Comparison of ENCODE assay signal across 8 cellular contexts in the genomic region with DNA sequence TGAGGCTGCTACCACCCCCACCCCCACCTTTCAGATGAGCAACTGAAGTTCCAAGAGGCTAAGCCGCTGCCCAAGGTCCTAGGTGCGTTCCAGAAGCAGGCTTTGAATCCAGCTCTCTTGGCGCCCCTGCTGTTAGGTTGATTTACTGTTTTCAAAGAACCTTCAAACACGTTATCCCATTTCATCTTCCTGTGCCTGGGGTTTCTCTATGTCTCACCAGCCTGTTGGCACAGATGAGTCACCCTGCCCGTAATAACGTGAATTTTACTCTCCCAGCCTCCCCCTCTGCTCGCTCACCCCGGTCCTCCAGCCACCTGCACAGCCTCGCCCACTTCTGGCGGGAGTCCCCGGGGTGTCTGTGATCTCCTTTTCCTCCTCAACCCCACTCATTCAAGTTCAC. TPM values are rescaled to one million over a fixed set of nuclear protein-coding genes. Genes with fewer than 3 reads are reported as not detected.
A peak's percentile ranks its signal among the peaks of the same experiment; 100 is the strongest.
DNase-seq lines count a peak whose midpoint lies in the region; ATAC-seq and TF ChIP-seq lines count a peak whose summit lies in the region.

No MANE protein-coding gene starts in this region.

- no peaks in the 10 kb centered on the region for H3K36me3 ChIP-seq in OCI-LY7 (ENCODE audit: insufficient read depth, low read length)

- no peak for TF ChIP-seq CTCF in OCI-LY7 (conservative IDR thresholded peaks at IDR 0.05; ENCODE audit: low read length)

- no peaks in the 10 kb centered on the region for H3K9me3 ChIP-seq in OCI-LY7 (ENCODE audit: low read length)

- H4K20me1 ChIP-seq in OCI-LY7 (ENCODE audit: insufficient read depth, low read length): no peaks in the 10 kb centered on the region

- H3K9me3 Mint-ChIP-seq in activated T-cell treated with anti-CD3 and anti-CD28 coated beads, Interleukin-2, amount 50 U/mL, for 72 hours: no peaks in the 10 kb centered on the region

- H3K9me2 ChIP-seq in OCI-LY7 (ENCODE audit: insufficient read depth, low read length): no peaks in the 10 kb centered on the region

- no peaks in the 10 kb centered on the region for H3K79me2 ChIP-seq in OCI-LY7 (ENCODE audit: insufficient read depth, low read depth, low read length)

- H3K27ac Mint-ChIP-seq in activated T-cell treated with anti-CD3 and anti-CD28 coated beads, Interleukin-2, amount 50 U/mL, for 72 hours: no peak overlapping the region

- no peaks in the 10 kb centered on the region for H3K36me3 Mint-ChIP-seq in activated T-cell treated with anti-CD3 and anti-CD28 coated beads, Interleukin-2, amount 50 U/mL, for 72 hours (ENCODE audit: insufficient read depth in 2 of 2)

- H3K4me1 ChIP-seq in OCI-LY7 (ENCODE audit: insufficient read depth, low read length, poor library complexity, severe bottlenecking): no peaks in the 10 kb centered on the region

- DNase-seq in Daoy (ENCODE audit: low read depth) (peak; percentile 87), OCI-LY7 (ENCODE audit: low spot score) (no peak), NCI-H748 treated with DMSO at 0.1 percent for 48 hours (lab: John Stamatoyannopoulos, UW) (no peak), foreskin melanocyte (no peak)
- DNase-seq in activated T-cell treated with anti-CD3 and anti-CD28 coated beads, Interleukin-2, amount 50 U/mL, for 72 hours: peak; percentile 79 to 84
- DNase-seq in stimulated activated CD4-positive, alpha-beta T cell treated with anti-CD3 and anti-CD28 coated beads, Interleukin-15, amount 100 ng/mL, for 24 hours: peak; percentile 83

- CTCF ChIA-PET in OCI-LY7 (lab: Charles Lee; ENCODE audit: unreplicated experiment): no interaction called here

- H3K4me3 ChIP-seq in OCI-LY7 (ENCODE audit: low read depth, low read length, poor library complexity, severe bottlenecking): no peak overlapping the region

- peaks cover 17% of the 10 kb centered on the region for H3K4me1 Mint-ChIP-seq in activated T-cell treated with anti-CD3 and anti-CD28 coated beads, Interleukin-2, amount 50 U/mL, for 72 hours (ENCODE audit: low read depth)

- POLR2A ChIA-PET in OCI-LY7 (lab: Charles Lee): interaction anchor here (2.1 kb wide), 1 partner anchor 14 kb away, joined by 7 read pairs; a partner anchor contains a TSS

- no peaks in the 10 kb centered on the region for H3K27me3 Mint-ChIP-seq in activated T-cell treated with anti-CD3 and anti-CD28 coated beads, Interleukin-2, amount 50 U/mL, for 72 hours (ENCODE audit: low read depth)

- BruUV-seq in OCI-LY7 (replicated peaks; lab: Mats Ljungman, UMichigan): no TSS peak

- 0 out of 2 replicates have a peak overlapping the region, but pooled peaks have one; percentile 8 for H2AFZ ChIP-seq in OCI-LY7 (ENCODE audit: low read length)

- no peak overlapping the region for H3K27ac ChIP-seq in OCI-LY7 (ENCODE audit: low read depth, low read length, poor library complexity, severe bottlenecking)

- ATAC-seq in activated T-cell treated with anti-CD3 and anti-CD28 coated beads, Interleukin-2, amount 50 U/mL, for 72 hours (replicated peaks in 1 of 2): peak; percentile 99
- ATAC-seq in GM21619 (IDR thresholded peaks at IDR 0.05; ENCODE audit: unreplicated experiment) (no peak), GM18858 (IDR thresholded peaks at IDR 0.05; ENCODE audit: unreplicated experiment) (no peak)

- H3K4me2 ChIP-seq in OCI-LY7 (ENCODE audit: low read length): no peak overlapping the region

- H3K4me3 Mint-ChIP-seq in activated T-cell treated with anti-CD3 and anti-CD28 coated beads, Interleukin-2, amount 50 U/mL, for 72 hours: peak overlapping the region; percentile 33 to 53

- intact Hi-C loops in OCI-LY7 (cut with micrococcal nuclease; ENCODE audit: unreplicated experiment): no loop called here

RNA-seq across cellular contexts. Expression of a gene that starts 13.1 kb away (rescaled TPM):
- 20.3 and 22.2 TPM in 2 replicates for total RNA-seq in Daoy (2014; rRNA removed; shearing (Covaris generic))
- total RNA-seq in OCI-LY7 (2014; rRNA removed; shearing (Covaris generic)): 33.2 and 40.7 TPM in 2 replicates
- 30.7 and 41.4 TPM in 2 replicates for total RNA-seq in OCI-LY7 (2022)
- total RNA-seq in activated T-cell treated with anti-CD3 and anti-CD28 coated beads, Interleukin-2, amount 50 U/mL, for 72 hours: 10 to 100 TPM in 1 of 2 donors, 1 to 10 TPM in 1; 8.7 to 11.8 TPM

Comparison
In these comparisons a context has a peak if more than half of its experiments do, and no peak if none do; other contexts are left out.
1. DNase-seq: peak in Daoy (single experiment), activated T-cell treated with anti-CD3 and anti-CD28 coated beads, Interleukin-2, amount 50 U/mL, for 72 hours (2 of 2) and stimulated activated CD4-positive, alpha-beta T cell treated with anti-CD3 and anti-CD28 coated beads, Interleukin-15, amount 100 ng/mL, for 24 hours (single experiment); none in OCI-LY7 (single experiment), NCI-H748 treated with DMSO at 0.1 percent for 48 hours (single experiment) and foreskin melanocyte (single experiment).
2. ATAC-seq: peak in activated T-cell treated with anti-CD3 and anti-CD28 coated beads, Interleukin-2, amount 50 U/mL, for 72 hours (2 of 2); none in GM21619 (single experiment) and GM18858 (single experiment).